8 cellular contexts compared by ENCODE assay signal in the genomic region with DNA sequence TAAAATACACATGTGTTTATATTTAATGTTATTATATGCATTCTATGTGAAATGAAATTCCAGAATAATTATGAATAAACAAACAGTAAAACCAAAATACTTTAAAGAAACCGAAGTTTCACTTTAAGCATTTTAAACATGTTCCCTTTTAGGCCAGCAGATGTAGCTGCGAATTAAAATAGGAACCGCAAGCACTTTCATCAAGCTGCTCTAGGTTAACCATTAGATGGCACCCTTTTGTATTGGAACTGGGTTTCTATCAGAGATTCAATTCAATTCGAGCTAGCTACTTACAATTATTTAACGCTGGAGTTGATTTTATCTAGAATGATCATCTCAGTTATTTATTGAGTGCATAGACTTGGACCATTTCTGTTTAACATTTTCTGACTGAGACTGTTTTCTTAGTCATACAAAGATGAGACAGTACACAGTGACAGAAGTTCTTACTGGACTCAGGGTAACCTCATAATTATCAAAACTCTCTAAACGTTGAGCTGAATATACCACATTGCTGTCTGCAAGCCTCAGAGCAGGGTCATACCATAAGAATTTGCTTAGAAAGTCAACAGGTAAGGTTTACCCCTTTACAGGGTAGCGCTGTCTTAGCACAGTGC. TPM values are rescaled to one million over a fixed set of nuclear protein-coding genes. Genes with fewer than 3 reads are reported as not detected.
DNase-seq lines count a peak whose midpoint lies in the region; ATAC-seq and TF ChIP-seq lines count a peak whose summit lies in the region.

No MANE protein-coding gene starts in this region.

- ATAC-seq in HG02623 (IDR thresholded peaks at IDR 0.05; ENCODE audit: unreplicated experiment) (peak; percentile 80), GM18505 (IDR thresholded peaks at IDR 0.05; ENCODE audit: unreplicated experiment) (no peak)

- H3K79me2 ChIP-seq in osteoblast (ENCODE audit: insufficient read depth, low read length): no peaks in the 10 kb centered on the region

- H3K9me3 Mint-ChIP-seq in activated CD4-positive, alpha-beta T cell treated with anti-CD3 and anti-CD28 coated beads, Interleukin-2, amount 10 ng/mL, durations not matched to agents 24 days and 14 days: no peaks in the 10 kb centered on the region

- peak; percentile 82 for DNase-seq in activated CD4-positive, alpha-beta T cell treated with anti-CD3 and anti-CD28 coated beads, Interleukin-2, amount 10 ng/mL, durations not matched to agents 24 days and 14 days
- DNase-seq in activated CD4-positive, alpha-beta T cell treated with anti-CD3 and anti-CD28 coated beads, Interleukin-2, amount 50 U/mL, for 48 hours: no peak
- DNase-seq in RKO (ENCODE audit: low spot score) (peak; percentile 89), fibroblast of gingiva (ENCODE audit: low read depth) (peak; percentile 74), osteoblast (ENCODE audit: insufficient read length, low spot score, missing footprints) (peak; percentile 76), NOMO-1 treated with DMSO at 0.1 percent for 48 hours (lab: John Stamatoyannopoulos, UW; ENCODE audit: unreplicated experiment) (no peak)

- peaks cover 40% of the 10 kb centered on the region for H3K36me3 Mint-ChIP-seq in activated CD4-positive, alpha-beta T cell treated with anti-CD3 and anti-CD28 coated beads, Interleukin-2, amount 10 ng/mL, durations not matched to agents 24 days and 14 days (ENCODE audit: low read depth)

- no peak overlapping the region for H3K27ac Mint-ChIP-seq in activated CD4-positive, alpha-beta T cell treated with anti-CD3 and anti-CD28 coated beads, Interleukin-2, amount 10 ng/mL, durations not matched to agents 24 days and 14 days

- peaks cover 42% of the 10 kb centered on the region for H3K36me3 ChIP-seq in osteoblast (ENCODE audit: insufficient read depth, low read length)

- intact Hi-C loops in activated CD4-positive, alpha-beta T cell treated with anti-CD3 and anti-CD28 coated beads, Interleukin-2, amount 10 ng/mL, durations not matched to agents 24 days and 14 days (cut with micrococcal nuclease): loop anchor here (1.0 to 5.0 kb wide), 5 partner anchors 20 to 757 kb away; a partner anchor contains a TSS

- H3K4me3 ChIP-seq in osteoblast (ENCODE audit: insufficient read depth, low read length): no peak overlapping the region

- H3K4me2 ChIP-seq in osteoblast (ENCODE audit: insufficient read depth, low read length): no peak overlapping the region

- H3K9me3 ChIP-seq in osteoblast (ENCODE audit: low read depth, low read length): no peaks in the 10 kb centered on the region

- no peak overlapping the region for H3K4me3 Mint-ChIP-seq in activated CD4-positive, alpha-beta T cell treated with anti-CD3 and anti-CD28 coated beads, Interleukin-2, amount 10 ng/mL, durations not matched to agents 24 days and 14 days

- H3K27me3 ChIP-seq in osteoblast (ENCODE audit: insufficient read depth, low read length): no peaks in the 10 kb centered on the region

- H3K4me1 Mint-ChIP-seq in activated CD4-positive, alpha-beta T cell treated with anti-CD3 and anti-CD28 coated beads, Interleukin-2, amount 10 ng/mL, durations not matched to agents 24 days and 14 days: peaks cover 11% of the 10 kb centered on the region

- peaks cover 10% of the 10 kb centered on the region for H3K4me1 ChIP-seq in osteoblast (ENCODE audit: insufficient read depth, low read length)

- no peaks in the 10 kb centered on the region for H4K20me1 ChIP-seq in osteoblast (ENCODE audit: insufficient read depth, low read length)

- no peak overlapping the region for H2AFZ ChIP-seq in osteoblast (ENCODE audit: low read length)

- TF ChIP-seq CTCF in osteoblast (IDR thresholded peaks at IDR 0.05; ENCODE audit: extremely low read depth, low read depth, low read length): peak; percentile 94

- TF ChIP-seq POLR2A in GM18505 (IDR thresholded peaks at IDR 0.05; ENCODE audit: borderline replicate concordance, extremely low read depth, insufficient read depth, insufficient read length): no peak

- H3K27me3 Mint-ChIP-seq in activated CD4-positive, alpha-beta T cell treated with anti-CD3 and anti-CD28 coated beads, Interleukin-2, amount 10 ng/mL, durations not matched to agents 24 days and 14 days: no peaks in the 10 kb centered on the region

- no peak overlapping the region for H3K27ac ChIP-seq in osteoblast (ENCODE audit: low read depth, low read length)

RNA-seq across cellular contexts. Expression of a gene that starts 8.5 kb away (rescaled TPM):
- 10.1 and 10.7 TPM in 2 replicates for total RNA-seq in activated CD4-positive, alpha-beta T cell treated with anti-CD3 and anti-CD28 coated beads, Interleukin-2, amount 10 ng/mL, durations not matched to agents 24 days and 14 days
- 5.6 and 6.2 TPM in 2 replicates for total RNA-seq in osteoblast

Comparison
In these comparisons a context has a peak if more than half of its experiments do, and no peak if none do; other contexts are left out.
1. DNase-seq: peak in activated CD4-positive, alpha-beta T cell treated with anti-CD3 and anti-CD28 coated beads, Interleukin-2, amount 10 ng/mL, durations not matched to agents 24 days and 14 days (single experiment), RKO (single experiment), fibroblast of gingiva (single experiment) and osteoblast (single experiment); none in activated CD4-positive, alpha-beta T cell treated with anti-CD3 and anti-CD28 coated beads, Interleukin-2, amount 50 U/mL, for 48 hours (0 of 2) and NOMO-1 treated with DMSO at 0.1 percent for 48 hours (single experiment).